ENCODE assay signal across 8 cellular contexts in the genomic region with DNA sequence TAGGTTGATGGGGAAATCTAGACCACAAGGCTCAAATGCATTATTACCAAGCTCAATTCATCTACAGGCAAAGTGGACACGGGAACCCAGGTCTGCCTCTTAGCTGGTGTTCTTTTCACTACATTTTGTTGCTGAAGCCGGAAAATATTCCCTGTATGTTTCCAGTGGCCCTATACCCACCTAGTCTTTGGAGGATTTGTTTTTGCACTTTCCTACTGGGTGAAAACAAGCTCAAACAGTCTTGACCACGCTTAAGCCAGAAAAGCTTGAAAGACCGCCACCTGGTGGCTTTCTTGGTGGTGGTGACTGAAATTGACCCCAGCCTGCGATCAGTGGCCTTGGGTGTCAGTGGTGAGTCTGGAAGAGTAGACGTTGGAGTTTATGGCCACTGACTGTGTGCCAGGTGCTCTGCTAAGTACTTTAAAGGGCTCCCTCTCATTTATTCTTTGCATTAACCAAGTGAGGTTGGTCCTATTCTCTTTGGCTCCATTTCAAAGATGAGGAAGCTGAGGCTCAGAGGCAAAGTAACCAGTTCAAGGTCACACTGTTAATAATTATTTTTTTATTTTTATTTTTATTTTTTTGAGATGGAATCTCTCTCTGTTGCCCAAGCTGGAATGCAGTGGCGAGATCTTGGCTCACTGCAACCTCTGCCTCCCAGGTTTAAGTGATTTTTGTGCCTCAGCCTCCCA. TPM values are rescaled to one million over a fixed set of nuclear protein-coding genes. Genes with fewer than 3 reads are reported as not detected.
DNase-seq lines count a peak whose midpoint lies in the region; ATAC-seq, FAIRE-seq and TF ChIP-seq lines count a peak whose summit lies in the region.

No MANE protein-coding gene starts in this region.

- H3K4me3 Mint-ChIP-seq in activated CD4-positive, alpha-beta T cell treated with anti-CD3 and anti-CD28 coated beads for 36 hours, result no peak overlapping the region
- H3K4me3 Mint-ChIP-seq in endodermal cell, result no peak overlapping the region

- H2BK5ac ChIP-seq in mesendoderm (ENCODE audit: low read length), result no peak overlapping the region

- no peaks in the 10 kb centered on the region for H3K4me1 Mint-ChIP-seq in activated CD4-positive, alpha-beta T cell treated with anti-CD3 and anti-CD28 coated beads for 36 hours
- H3K4me1 Mint-ChIP-seq in endodermal cell, result peaks cover 17% of the 10 kb centered on the region

- no peak overlapping the region for H3K23ac ChIP-seq in mesendoderm (ENCODE audit: low read length)

- H3K18ac ChIP-seq in mesendoderm (ENCODE audit: low read length), result no peak overlapping the region

- no peak overlapping the region for H3K4ac ChIP-seq in mesendoderm (ENCODE audit: low read depth, low read length)

- H3K56ac ChIP-seq in mesendoderm (ENCODE audit: low read length), result no peak overlapping the region

- H3K9me3 ChIP-seq in endodermal cell (ENCODE audit: control insufficient read depth, low read length) (no peaks in the 10 kb centered on the region), testis (no peaks in the 10 kb centered on the region), ovary (no peaks in the 10 kb centered on the region)

- peak; percentile 30 for ATAC-seq in activated CD4-positive, alpha-beta T cell treated with anti-CD3 and anti-CD28 coated beads for 36 hours

- intact Hi-C loops in activated CD4-positive, alpha-beta T cell treated with anti-CD3 and anti-CD28 coated beads for 36 hours (cut with DNase I, micrococcal nuclease), result loop anchor here (1.0 to 5.0 kb wide), 2 partner anchors 127 to 339 kb away; no protein-coding TSS in a partner anchor
- intact Hi-C loops in testis (cut with DNase I; ENCODE audit: low total_unique reads) (loop anchor here (10.0 kb wide), 1 partner anchor 127 kb away; no protein-coding TSS in a partner anchor), ovary (cut with DNase I) (loop anchor here in 1 of 4 donors (10.0 kb wide), 1 partner anchor 117 kb away; no protein-coding TSS in a partner anchor)

- H3K27me3 ChIP-seq in endodermal cell (ENCODE audit: control insufficient read depth, insufficient read depth, low read length, poor library complexity, severe bottlenecking) (peaks cover 72% of the 10 kb centered on the region), mesendoderm (ENCODE audit: insufficient read depth, low read length, poor library complexity) (no peaks in the 10 kb centered on the region), testis (no peaks in the 10 kb centered on the region), ovary (no peaks in the 10 kb centered on the region)

- peak; percentile 53 for FAIRE-seq in A204.1 (lab: Jason Lieb, UNC)

- H3K79me1 ChIP-seq in mesendoderm (ENCODE audit: low read length), result no peaks in the 10 kb centered on the region

- H4K8ac ChIP-seq in mesendoderm (ENCODE audit: low read depth, low read length), result no peak overlapping the region

- H2BK15ac ChIP-seq in mesendoderm (replicated peaks; ENCODE audit: low read depth), result no peak overlapping the region

- H3K4me2 ChIP-seq in mesendoderm (ENCODE audit: low read length), result no peak overlapping the region

- no peak overlapping the region for H2BK120ac ChIP-seq in mesendoderm (ENCODE audit: low read depth, low read length)

- H3K4me3 ChIP-seq in endodermal cell (ENCODE audit: low read length) (no peak overlapping the region), mesendoderm (ENCODE audit: low read length) (no peak overlapping the region), testis (no peak overlapping the region), ovary (no peak overlapping the region)

- no peak overlapping the region for H3K27ac ChIP-seq in endodermal cell (ENCODE audit: low read depth, low read length)
- H3K27ac ChIP-seq in mesendoderm (ENCODE audit: low read depth, low read length), result no peak overlapping the region
- no peak overlapping the region for H3K27ac ChIP-seq in testis
- no peak overlapping the region for H3K27ac ChIP-seq in ovary

- H3K27ac Mint-ChIP-seq in activated CD4-positive, alpha-beta T cell treated with anti-CD3 and anti-CD28 coated beads for 36 hours, result no peak overlapping the region
- no peak overlapping the region for H3K27ac Mint-ChIP-seq in endodermal cell

- TF ChIP-seq POLR2A in testis (IDR thresholded peaks at IDR 0.05), result no peak
- TF ChIP-seq POLR2A in ovary (IDR thresholded peaks at IDR 0.05), result no peak

- H2AK5ac ChIP-seq in mesendoderm (ENCODE audit: low read length), result no peak overlapping the region

- peaks cover 58% of the 10 kb centered on the region for H3K27me3 Mint-ChIP-seq in activated CD4-positive, alpha-beta T cell treated with anti-CD3 and anti-CD28 coated beads for 36 hours
- H3K27me3 Mint-ChIP-seq in endodermal cell (ENCODE audit: insufficient read depth), result peaks cover 83% of the 10 kb centered on the region

- WGBS in endodermal cell (ENCODE audit: insufficient coverage in 1 of 2, insufficient read length in 1 of 2), 2 experiments, result 39 to 52% methylated on average over 3 to 7 of the region's 7 CpGs
- no CpG with 5 or more reads among the region's 7 CpGs for WGBS in mesendoderm (ENCODE audit: extremely low coverage, insufficient coverage, low lambda C conversion rate)
- WGBS in testis, 2 donors, result 38 to 43% methylated on average over 7 of the region's 7 CpGs
- WGBS in ovary, 3 donors, result 16 to 23% (median 18%) methylated on average over 7 of the region's 7 CpGs

- DNase-seq in GM10248 (ENCODE audit: extremely low spot score) (peak; percentile 57), NCI-H1092 (lab: John Stamatoyannopoulos, UW) (peak; percentile 22), endodermal cell (peak; percentile 94), mesendoderm (peak; percentile 81), testis (peak; percentile 82), ovary (no peak)
- peak; percentile 67 for DNase-seq in activated CD4-positive, alpha-beta T cell treated with anti-CD3 and anti-CD28 coated beads for 36 hours

- POLR2A ChIA-PET in GM10248 (lab: Yijun Ruan, JAX), result no interaction called here
- POLR2A ChIA-PET in activated CD4-positive, alpha-beta T cell treated with anti-CD3 and anti-CD28 coated beads for 36 hours (lab: Charles Lee), result interaction anchor here (0.6 kb wide), 1 partner anchor 10 kb away, joined by 3 read pairs; no protein-coding TSS in a partner anchor

- H3K4me1 ChIP-seq in endodermal cell (ENCODE audit: control insufficient read depth, insufficient read depth, low read length) (no peaks in the 10 kb centered on the region), mesendoderm (ENCODE audit: control insufficient read depth, low read depth, low read length) (no peaks in the 10 kb centered on the region), testis (no peaks in the 10 kb centered on the region), ovary (ENCODE audit: insufficient read depth) (no peaks in the 10 kb centered on the region)

- no peak overlapping the region for H3K9ac ChIP-seq in endodermal cell (ENCODE audit: extremely low read depth, low read length, poor library complexity, severe bottlenecking)
- no peak overlapping the region for H3K9ac ChIP-seq in mesendoderm (ENCODE audit: low read length)

- H3K79me2 ChIP-seq in mesendoderm (ENCODE audit: control insufficient read depth, insufficient read depth, low read length), result no peaks in the 10 kb centered on the region

- TF ChIP-seq EP300 in ovary (IDR thresholded peaks at IDR 0.05), result no peak

- no peak overlapping the region for H4K5ac ChIP-seq in mesendoderm (ENCODE audit: low read length)

- no peaks in the 10 kb centered on the region for H3K36me3 Mint-ChIP-seq in activated CD4-positive, alpha-beta T cell treated with anti-CD3 and anti-CD28 coated beads for 36 hours (ENCODE audit: low read depth)
- no peaks in the 10 kb centered on the region for H3K36me3 Mint-ChIP-seq in endodermal cell (ENCODE audit: low read depth)

- no peaks in the 10 kb centered on the region for H3K36me3 ChIP-seq in endodermal cell (ENCODE audit: control insufficient read depth, insufficient read depth, low read length)
- H3K36me3 ChIP-seq in mesendoderm (ENCODE audit: control insufficient read depth, insufficient read depth, low read length), result no peaks in the 10 kb centered on the region
- H3K36me3 ChIP-seq in testis (ENCODE audit: low read depth, missing control alignments), result no peaks in the 10 kb centered on the region
- no peaks in the 10 kb centered on the region for H3K36me3 ChIP-seq in ovary

- peak; percentile 76 for TF ChIP-seq CTCF in GM10248 (IDR thresholded peaks at IDR 0.05; ENCODE audit: control extremely low read depth, extremely low read depth, low read depth, missing control alignments)
- TF ChIP-seq CTCF in endodermal cell (conservative IDR thresholded peaks at IDR 0.05), result peak; percentile 89
- TF ChIP-seq CTCF in testis (IDR thresholded peaks at IDR 0.05), result peak; percentile 30 to 56 (median 51)
- TF ChIP-seq CTCF in ovary (IDR thresholded peaks at IDR 0.05), result no peak

- no peaks in the 10 kb centered on the region for H3K9me3 Mint-ChIP-seq in activated CD4-positive, alpha-beta T cell treated with anti-CD3 and anti-CD28 coated beads for 36 hours (ENCODE audit: low read depth)
- H3K9me3 Mint-ChIP-seq in endodermal cell, result no peaks in the 10 kb centered on the region

- CTCF ChIA-PET in GM10248 (lab: Yijun Ruan, JAX), result interaction anchor here (0.6 to 8.0 kb wide), 54 partner anchors 9 to 340 kb away, joined by 3 to 193 read pairs (median 5); partner anchors contain the start of gene CRTAC1
- CTCF ChIA-PET in activated CD4-positive, alpha-beta T cell treated with anti-CD3 and anti-CD28 coated beads for 36 hours (lab: Charles Lee), result interaction anchor here (0.6 to 4.1 kb wide), 28 partner anchors 9 to 1017 kb away, joined by 3 to 73 read pairs (median 4); no protein-coding TSS in a partner anchor

RNA-seq across cellular contexts. Expression of gene CRTAC1, which starts 11.1 kb away (rescaled TPM):
- total RNA-seq in activated CD4-positive, alpha-beta T cell treated with anti-CD3 and anti-CD28 coated beads for 36 hours, result not detected
- total RNA-seq in endodermal cell (under 1 TPM; 0.13 to 0.24 TPM), testis (10 to 100 TPM in 1 of 2 donors, 1 to 10 TPM in 1; 7.5 to 12.2 TPM), ovary (10 to 100 TPM in 1 of 7 donors, 1 to 10 TPM in 3, under 1 TPM in 3; 0.33 to 19.5 (median 1.6) TPM)
- polyA plus RNA-seq in endodermal cell (2013, experiment 1 of 2), result 1.00 TPM
- polyA plus RNA-seq in endodermal cell (2013, experiment 2 of 2), result 1.5 TPM
- polyA plus RNA-seq in mesendoderm (2013, experiment 1 of 2), result 0.56 TPM
- 0.42 TPM for polyA plus RNA-seq in mesendoderm (2013, experiment 2 of 2)
- polyA plus RNA-seq in testis (ENCODE audit: insufficient read depth, low read depth, low replicate concordance) (11.5 TPM), ovary (1 to 10 TPM in 1 of 2 donors, under 1 TPM in 1; 0.13 to 3.2 TPM)

Comparison
In these comparisons a context has a peak if more than half of its experiments do, and no peak if none do; other contexts are left out.
1. DNase-seq: peak in GM10248 (single experiment), NCI-H1092 (single experiment), activated CD4-positive, alpha-beta T cell treated with anti-CD3 and anti-CD28 coated beads for 36 hours (single experiment), endodermal cell (single experiment), mesendoderm (single experiment) and testis (single experiment); none in ovary (0 of 5).
2. CTCF ChIP-seq: peak in GM10248 (single experiment), endodermal cell (single experiment) and testis (3 of 3); none in ovary (0 of 3).